1 cellular context compared by ENCODE assay signal in genomic region chr19:47353307-47353712, GRCh38.
TF ChIP-seq lines count a peak whose summit lies in the region.

No MANE protein-coding gene starts in this region.

TF ChIP-seq in HepG2, 621 proteins besides CTCF, POLR2A, EP300 and RAD21 (continued from another document and continues in another):
- no peak for TF ChIP-seq ARID3A (IDR thresholded peaks at IDR 0.05; ENCODE audit: low read depth, low read length)
- TF ChIP-seq ZNF503 (CRISPR knock-in tag; IDR thresholded peaks at IDR 0.05): no peak
- peak; percentile 71; the same call in 1 of the 2 replicates for TF ChIP-seq HDAC2 (CRISPR knock-in tag; IDR thresholded peaks at IDR 0.05)
- 0 out of 2 replicates have a peak, but pooled peaks have one; percentile 66 for TF ChIP-seq ZNF605 (CRISPR knock-in tag; IDR thresholded peaks at IDR 0.05)
- no peak for TF ChIP-seq CC2D1A (CRISPR knock-in tag; IDR thresholded peaks at IDR 0.05)
- peak; percentile 52; the same call in 1 of the 2 replicates for TF ChIP-seq SAFB2 (CRISPR knock-in tag; IDR thresholded peaks at IDR 0.05; ENCODE audit: borderline replicate concordance, low read depth)
- TF ChIP-seq USF2 (IDR thresholded peaks at IDR 0.05; ENCODE audit: low read depth, low read length): no peak
- TF ChIP-seq USF2 (CRISPR knock-in tag; IDR thresholded peaks at IDR 0.05; ENCODE audit: borderline replicate concordance): peak; percentile 27; the same call in 1 of the 2 replicates
- TF ChIP-seq MEIS1 (CRISPR knock-in tag; IDR thresholded peaks at IDR 0.05; ENCODE audit: borderline replicate concordance): no peak
- no peak for TF ChIP-seq THAP7 (CRISPR knock-in tag; IDR thresholded peaks at IDR 0.05)
- TF ChIP-seq ZNF567 (CRISPR knock-in tag; IDR thresholded peaks at IDR 0.05; ENCODE audit: borderline replicate concordance): no peak
- no peak for TF ChIP-seq ZSCAN12 (CRISPR knock-in tag; IDR thresholded peaks at IDR 0.05)
- no peak for TF ChIP-seq ZNF232 (CRISPR knock-in tag; IDR thresholded peaks at IDR 0.05; ENCODE audit: borderline replicate concordance)
- no peak for TF ChIP-seq ZNF776 (CRISPR knock-in tag; IDR thresholded peaks at IDR 0.05)
- peak; percentile 31; the same call in 1 of the 2 replicates for TF ChIP-seq FOXK1 (CRISPR knock-in tag; IDR thresholded peaks at IDR 0.05; ENCODE audit: borderline replicate concordance, low read depth)
- TF ChIP-seq ZNF44 (CRISPR knock-in tag; IDR thresholded peaks at IDR 0.05): no peak
- TF ChIP-seq ZSCAN5A (CRISPR knock-in tag; IDR thresholded peaks at IDR 0.05; ENCODE audit: borderline replicate concordance): no peak
- no peak for TF ChIP-seq ZNF800 (CRISPR knock-in tag; IDR thresholded peaks at IDR 0.05)
- no peak for TF ChIP-seq TCF7 (IDR thresholded peaks at IDR 0.05; ENCODE audit: low read depth)
- TF ChIP-seq CEBPZ (IDR thresholded peaks at IDR 0.05; ENCODE audit: low read length): no peak
- TF ChIP-seq TFAP4 (IDR thresholded peaks at IDR 0.05; ENCODE audit: borderline replicate concordance, low read depth): peak; percentile 61; the same call in 1 of the 2 replicates
- no peak for TF ChIP-seq ZNF318 (CRISPR knock-in tag; IDR thresholded peaks at IDR 0.05)
- TF ChIP-seq SKIL (CRISPR knock-in tag; IDR thresholded peaks at IDR 0.05; ENCODE audit: borderline replicate concordance): peak; percentile 43; the same call in 1 of the 2 replicates
- TF ChIP-seq ZNF850 (CRISPR knock-in tag; conservative IDR thresholded peaks at IDR 0.05): no peak
- peak; percentile 89 for TF ChIP-seq GATAD2A (CRISPR knock-in tag; IDR thresholded peaks at IDR 0.05)
- no peak for TF ChIP-seq KDM5A (IDR thresholded peaks at IDR 0.05; ENCODE audit: borderline replicate concordance, low read length)
